ENCODE assay signal across 15 cellular contexts in the genomic region with DNA sequence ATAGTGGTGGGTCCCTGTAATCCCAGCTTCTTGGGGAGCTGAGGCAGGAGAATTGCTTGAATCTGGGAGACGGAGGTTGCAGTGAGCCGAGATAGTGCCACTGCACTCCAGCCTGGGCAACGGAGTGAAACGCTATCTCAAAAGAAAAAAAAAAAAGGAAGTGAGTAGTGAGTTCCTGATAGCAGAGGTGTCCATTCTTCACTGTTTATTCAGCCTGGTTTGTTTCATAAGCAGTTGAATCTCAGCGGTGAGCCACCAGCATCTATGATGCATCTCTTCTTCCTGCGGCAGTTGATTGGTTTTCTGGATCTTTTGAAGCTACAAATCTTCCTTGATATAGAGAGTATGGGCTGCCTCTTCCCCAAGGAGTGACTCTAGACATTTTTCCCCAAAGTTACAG.
DNase-seq lines count a peak whose midpoint lies in the region; ATAC-seq, FAIRE-seq and TF ChIP-seq lines count a peak whose summit lies in the region.
"Had no signal": no experiment of that assay in that cellular context is flagged by ENCODE, and none has a peak within 500 bp of the region (broad histone marks: within the 10 kb centered on the region; RNA-seq: fewer than 3 reads in every experiment).

No MANE protein-coding gene starts in this region.

- no peak for TF ChIP-seq CTCF in foreskin keratinocyte (conservative IDR thresholded peaks at IDR 0.05)

- no peaks in the 10 kb centered on the region for H3K4me1 ChIP-seq in foreskin keratinocyte

- H3K27me3 ChIP-seq in foreskin keratinocyte: no peaks in the 10 kb centered on the region

- H3K36me3 Mint-ChIP-seq in memory B cell: no peaks in the 10 kb centered on the region
- H3K36me3 Mint-ChIP-seq: activated naive CD4-positive, alpha-beta T cell treated with anti-CD3 and anti-CD28 coated beads, Interleukin-2, amount 50 U/mL, for 72 hours had no signal

- FAIRE-seq in HTR-8/SVneo (lab: Jason Lieb, UNC): no peak
- FAIRE-seq: colon had no signal

- H3K4me3 Mint-ChIP-seq in memory B cell: no peak overlapping the region
- H3K4me3 Mint-ChIP-seq: HFFc6 had no signal

- DNase-seq in memory B cell (ENCODE audit: low spot score in 2 of 2): no peak
- DNase-seq in foreskin keratinocyte: no peak
- DNase-seq in HTR-8/SVneo (ENCODE audit: insufficient read length, low spot score): no peak
- no peak for DNase-seq in activated gamma-delta T cell treated with Interleukin-2 at 50 U/mL for 16 hours
- no peak for DNase-seq in AML-193 (lab: John Stamatoyannopoulos, UW)
- DNase-seq: Calu3, HFFc6, NCI-H510A treated with DMSO at 0.1 percent for 48 hours had no signal

- H3K27me3 Mint-ChIP-seq in memory B cell: no peaks in the 10 kb centered on the region

- ATAC-seq in GM19395 (IDR thresholded peaks at IDR 0.05; ENCODE audit: unreplicated experiment) (peak; percentile 97), HG02870 (IDR thresholded peaks at IDR 0.05; ENCODE audit: unreplicated experiment) (peak; percentile 87), HG03571 (IDR thresholded peaks at IDR 0.05; ENCODE audit: unreplicated experiment) (peak; percentile 94), memory B cell (ENCODE audit: low read depth) (peak; percentile 59), foreskin keratinocyte (no peak)
- ATAC-seq: activated naive CD4-positive, alpha-beta T cell treated with anti-CD3 and anti-CD28 coated beads, Interleukin-2, amount 50 U/mL, for 72 hours; SK-N-SH treated with all-trans-retinoic acid at 6 μM for 48 hours had no signal

- no peaks in the 10 kb centered on the region for H3K9me3 Mint-ChIP-seq in memory B cell

- no peak overlapping the region for H3K27ac Mint-ChIP-seq in memory B cell
- H3K27ac Mint-ChIP-seq: activated naive CD4-positive, alpha-beta T cell treated with anti-CD3 and anti-CD28 coated beads, Interleukin-2, amount 50 U/mL, for 72 hours; HFFc6 had no signal

- H3K4me1 Mint-ChIP-seq in memory B cell: peaks cover 2% of the 10 kb centered on the region

- H3K27ac ChIP-seq in foreskin keratinocyte: no peak overlapping the region
- H3K27ac ChIP-seq: skin epidermis had no signal
